ENCODE assay signal across 13 cellular contexts in the genomic region with DNA sequence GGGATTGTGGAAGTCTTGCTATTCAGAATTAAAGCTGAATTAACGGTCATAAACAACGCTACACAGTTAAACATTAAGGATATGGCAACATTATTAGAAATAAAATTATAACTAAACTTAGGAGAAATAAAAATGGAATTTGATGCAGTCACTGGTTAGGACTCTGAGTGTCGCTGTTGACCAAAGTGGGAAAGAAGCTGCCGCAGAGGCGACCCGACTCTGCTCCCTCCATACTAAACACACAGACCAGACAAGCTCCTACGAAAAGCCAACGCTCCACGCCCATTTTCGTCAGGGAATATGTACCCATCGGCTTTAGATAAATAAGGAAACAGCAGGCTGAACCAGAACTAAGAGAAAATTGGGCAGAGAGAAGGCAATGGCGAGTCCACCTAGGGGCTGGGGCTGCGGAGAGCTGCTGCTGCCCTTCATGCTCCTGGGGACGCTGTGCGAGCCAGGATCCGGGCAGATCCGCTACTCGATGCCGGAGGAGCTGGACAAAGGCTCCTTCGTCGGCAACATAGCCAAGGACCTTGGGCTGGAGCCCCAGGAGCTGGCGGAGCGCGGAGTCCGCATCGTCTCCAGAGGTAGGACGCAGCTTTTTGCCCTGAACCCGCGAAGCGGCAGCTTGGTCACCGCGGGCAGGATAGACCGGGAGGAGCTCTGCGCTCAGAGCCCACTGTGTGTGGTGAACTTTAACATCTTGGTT. TPM values are rescaled to one million over a fixed set of nuclear protein-coding genes. Genes with fewer than 3 reads are reported as not detected.
A peak's percentile ranks its signal among the peaks of the same experiment; 100 is the strongest.
DNase-seq lines count a peak whose midpoint lies in the region; ATAC-seq, FAIRE-seq and TF ChIP-seq lines count a peak whose summit lies in the region.
"Had no signal": no experiment of that assay in that cellular context is flagged by ENCODE, and none has a peak within 500 bp of the region (broad histone marks: within the 10 kb centered on the region; RNA-seq: fewer than 3 reads in every experiment).

A gene (plus strand): TSS at position 211 of the 709 bp plus-strand sequence. CDS start 169 bp downstream, at position 380.

- POLR2A ChIA-PET in A549 (lab: Yijun Ruan, JAX): no interaction called here

- WGBS in A549 (ENCODE audit: missing lambda C conversion rate): 43% methylated on average over 31 of the region's 34 CpGs
- 52 to 61% methylated on average over 13 to 34 of the region's 34 CpGs for WGBS in transverse colon (ENCODE audit: low coverage in 1 of 2), 2 donors

- ATAC-seq in A549: peak; percentile 70 to 87; a peak in 4 of 6 replicates

- H3K4me1 ChIP-seq in A549: no peaks in the 10 kb centered on the region
- H3K4me1 ChIP-seq in transverse colon: no peaks in the 10 kb centered on the region

- peak within 1 kb of the TSS; percentile 36; the same call in 2 of the 3 replicates for H3K4me3 ChIP-seq in A549
- H3K4me3 ChIP-seq in brain microvascular endothelial cell (ENCODE audit: low read depth, low read length): no peak within 1 kb of the TSS
- H3K4me3 ChIP-seq in transverse colon: no peak within 1 kb of the TSS

- H3K36me3 ChIP-seq in brain microvascular endothelial cell (replicated peaks): no peaks in the 10 kb centered on the region
- H3K36me3 ChIP-seq in transverse colon: no peaks in the 10 kb centered on the region

- DNase-seq in A549 (ENCODE audit: low read depth in 1 of 2, low spot score in 1 of 2): peak in 1 of 2 experiments; percentile 46
- DNase-seq in EH (ENCODE audit: low read depth): peak; percentile 63
- DNase-seq in brain microvascular endothelial cell: no peak
- DNase-seq in kidney tubule cell (ENCODE audit: low spot score): peak; percentile 17
- no peak for DNase-seq in stimulated activated CD8-positive, alpha-beta memory T cell treated with anti-CD3 and anti-CD28 coated beads, Interleukin-4, amount 100 ng/mL, for 48 hours
- no peak for DNase-seq in transverse colon
- no peak for DNase-seq in HuH-7 (ENCODE audit: low spot score)
- no peak for DNase-seq in germinal center (ENCODE audit: low spot score)
- DNase-seq: activated CD4-positive, CD25-positive, alpha-beta regulatory T cell; CD4-positive, alpha-beta memory T cell; cortex of kidney; NCI-H1417 had no signal

- TF ChIP-seq POLR2A in A549 (IDR thresholded peaks at IDR 0.05; ENCODE audit: low read length): no peak
- no peak for TF ChIP-seq POLR2A in transverse colon (IDR thresholded peaks at IDR 0.05)

- H3K9me3 ChIP-seq in A549: peaks cover 55% of the 10 kb centered on the region
- peaks cover 66 to 89% of the 10 kb centered on the region in 2 donors for H3K9me3 ChIP-seq in transverse colon

- H3K27ac ChIP-seq in A549 (0 out of 6 replicates have a peak within 1 kb of the TSS, but pooled peaks of 1 of the 2 experiments have one; percentile 6), brain microvascular endothelial cell (no peak within 1 kb of the TSS), transverse colon (no peak within 1 kb of the TSS)

- CTCF ChIA-PET in A549 (lab: Yijun Ruan, JAX): interaction anchor here (0.8 to 2.9 kb wide), 16 partner anchors 8 to 229 kb away, joined by 3 to 15 read pairs (median 5); a partner anchor contains a TSS

- peak within 1 kb of the TSS; percentile 62 for H3K4me2 ChIP-seq in A549

- intact Hi-C loops in transverse colon (cut with DNase I; ENCODE audit: low total_unique reads): no loop called here

- no peak for FAIRE-seq in A549 (lab: Jason Lieb, UNC)
- FAIRE-seq: HTR-8/SVneo had no signal

- peaks cover 8% of the 10 kb centered on the region for H3K27me3 ChIP-seq in brain microvascular endothelial cell (replicated peaks)
- peaks cover 39% of the 10 kb centered on the region for H3K27me3 ChIP-seq in transverse colon

- TF ChIP-seq CTCF in A549 (IDR thresholded peaks at IDR 0.05): peak; percentile 27; the same call in 2 of the 3 replicates
- TF ChIP-seq CTCF in brain microvascular endothelial cell (IDR thresholded peaks at IDR 0.05; ENCODE audit: low read depth, low read length, missing control alignments): peak; percentile 29
- TF ChIP-seq CTCF in transverse colon (IDR thresholded peaks at IDR 0.05): no peak

- in situ Hi-C loops in brain microvascular endothelial cell (cut with HindIII; ENCODE audit: low pct_ligation_motif_present, low sequenced_read_pairs) (no loop called here), transverse colon (cut with MboI; ENCODE audit: low pct_ligation_motif_present in 1 of 4, low pct_unique_long_range_greater_than_20kb in 1 of 4, low sequenced_read_pairs in 3 of 4) (loop anchor here in 1 of 4 donors (25.0 kb wide), 1 partner anchor 198 kb away; no protein-coding TSS in a partner anchor)

- peak in 1 of 2 experiments; percentile 27; a peak in 2 of 5 replicates for TF ChIP-seq RAD21 in A549 (conservative IDR thresholded peaks at IDR 0.05 in 1 of 2, IDR thresholded peaks at IDR 0.05 in 1 of 2)

- TF ChIP-seq EP300 in A549 (IDR thresholded peaks at IDR 0.05) (no peak), transverse colon (IDR thresholded peaks at IDR 0.05; ENCODE audit: low read depth) (no peak)

TF ChIP-seq in A549, 52 proteins besides CTCF, POLR2A, EP300 and RAD21:
- TF ChIP-seq, protein P1, sequence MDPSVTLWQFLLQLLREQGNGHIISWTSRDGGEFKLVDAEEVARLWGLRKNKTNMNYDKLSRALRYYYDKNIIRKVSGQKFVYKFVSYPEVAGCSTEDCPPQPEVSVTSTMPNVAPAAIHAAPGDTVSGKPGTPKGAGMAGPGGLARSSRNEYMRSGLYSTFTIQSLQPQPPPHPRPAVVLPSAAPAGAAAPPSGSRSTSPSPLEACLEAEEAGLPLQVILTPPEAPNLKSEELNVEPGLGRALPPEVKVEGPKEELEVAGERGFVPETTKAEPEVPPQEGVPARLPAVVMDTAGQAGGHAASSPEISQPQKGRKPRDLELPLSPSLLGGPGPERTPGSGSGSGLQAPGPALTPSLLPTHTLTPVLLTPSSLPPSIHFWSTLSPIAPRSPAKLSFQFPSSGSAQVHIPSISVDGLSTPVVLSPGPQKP (IDR thresholded peaks at IDR 0.05; ENCODE audit: low read depth, low read length): no peak
- no peak for TF ChIP-seq EHF (CRISPR knock-in tag; IDR thresholded peaks at IDR 0.05)
- TF ChIP-seq MAFK (IDR thresholded peaks at IDR 0.05; ENCODE audit: partially characterized antibody): no peak
- TF ChIP-seq RFX5 (IDR thresholded peaks at IDR 0.05): no peak
- no peak for TF ChIP-seq KDM5A (IDR thresholded peaks at IDR 0.05)
- no peak for TF ChIP-seq TP53 (CRISPR knock-in tag; IDR thresholded peaks at IDR 0.05)
- TF ChIP-seq HEYL (CRISPR knock-in tag; IDR thresholded peaks at IDR 0.05): no peak
- TF ChIP-seq NFE2L2 (conservative IDR thresholded peaks at IDR 0.05; ENCODE audit: low read length): no peak
- TF ChIP-seq EHMT2 (IDR thresholded peaks at IDR 0.05; ENCODE audit: low read depth): no peak
- TF ChIP-seq ZFP36 (IDR thresholded peaks at IDR 0.05; ENCODE audit: borderline replicate concordance, partially characterized antibody): no peak
- TF ChIP-seq, protein P2, sequence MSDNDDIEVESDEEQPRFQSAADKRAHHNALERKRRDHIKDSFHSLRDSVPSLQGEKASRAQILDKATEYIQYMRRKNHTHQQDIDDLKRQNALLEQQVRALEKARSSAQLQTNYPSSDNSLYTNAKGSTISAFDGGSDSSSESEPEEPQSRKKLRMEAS (IDR thresholded peaks at IDR 0.05): no peak
- TF ChIP-seq, protein P3, sequence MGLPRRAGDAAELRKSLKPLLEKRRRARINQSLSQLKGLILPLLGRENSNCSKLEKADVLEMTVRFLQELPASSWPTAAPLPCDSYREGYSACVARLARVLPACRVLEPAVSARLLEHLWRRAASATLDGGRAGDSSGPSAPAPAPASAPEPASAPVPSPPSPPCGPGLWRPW (IDR thresholded peaks at IDR 0.05): no peak
- TF ChIP-seq, protein P4, sequence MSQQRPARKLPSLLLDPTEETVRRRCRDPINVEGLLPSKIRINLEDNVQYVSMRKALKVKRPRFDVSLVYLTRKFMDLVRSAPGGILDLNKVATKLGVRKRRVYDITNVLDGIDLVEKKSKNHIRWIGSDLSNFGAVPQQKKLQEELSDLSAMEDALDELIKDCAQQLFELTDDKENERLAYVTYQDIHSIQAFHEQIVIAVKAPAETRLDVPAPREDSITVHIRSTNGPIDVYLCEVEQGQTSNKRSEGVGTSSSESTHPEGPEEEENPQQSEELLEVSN (IDR thresholded peaks at IDR 0.05; ENCODE audit: borderline replicate concordance, low read depth): no peak
- no peak for TF ChIP-seq CHD4 (IDR thresholded peaks at IDR 0.05; ENCODE audit: borderline replicate concordance)
- TF ChIP-seq RARB (CRISPR knock-in tag; IDR thresholded peaks at IDR 0.05): no peak
- TF ChIP-seq RCOR1 (IDR thresholded peaks at IDR 0.05; ENCODE audit: low read depth, low read length): no peak
- TF ChIP-seq JUN (IDR thresholded peaks at IDR 0.05): no peak
TF ChIP-seq in A549: peak in this region for 0.

RNA-seq across cellular contexts. Expression of the gene that starts here (rescaled TPM):
- polyA plus RNA-seq in A549 (2011; rRNA removed) (0.37 and 0.57 TPM in 2 replicates), A549 (2017; fragmentation: RNase III; extraction: RNeasy Plus Mini Kit Qiagen cat#74134 plus additional on column Dnase treatment) (0.09 to 0.18 TPM (median 0.13 TPM) in 3 replicates)
- polyA plus RNA-seq in A549 (2012; cell fraction: cytosol; rRNA removed): 0.11 and 0.14 TPM in 2 replicates
- 0.50 and 0.58 TPM in 2 replicates for polyA plus RNA-seq in A549 (2012; cell fraction: nucleus; rRNA removed)
- polyA minus RNA-seq in A549 (2011; rRNA and poly(A)+ RNA removed): 1.4 and 2.1 TPM in 2 replicates
- 1 to 10 TPM in 3 of 4 donors, not detected in 1; 2.5 to 4.1 (median 3.4) TPM for total RNA-seq in transverse colon
- polyA plus RNA-seq: CD4-positive, alpha-beta memory T cell had no signal

Comparison
In these comparisons a context has a peak if more than half of its experiments do, and no peak if none do; other contexts are left out.
1. DNase-seq: peak in EH (single experiment) and kidney tubule cell (single experiment); none in brain microvascular endothelial cell (single experiment), stimulated activated CD8-positive, alpha-beta memory T cell treated with anti-CD3 and anti-CD28 coated beads, Interleukin-4, amount 100 ng/mL, for 48 hours (single experiment), transverse colon (single experiment), HuH-7 (single experiment) and germinal center (single experiment).
2. CTCF ChIP-seq: peak in A549 (single experiment) and brain microvascular endothelial cell (single experiment); none in transverse colon (0 of 5).